ENCODE assay signal across 20 cellular contexts in the genomic region with DNA sequence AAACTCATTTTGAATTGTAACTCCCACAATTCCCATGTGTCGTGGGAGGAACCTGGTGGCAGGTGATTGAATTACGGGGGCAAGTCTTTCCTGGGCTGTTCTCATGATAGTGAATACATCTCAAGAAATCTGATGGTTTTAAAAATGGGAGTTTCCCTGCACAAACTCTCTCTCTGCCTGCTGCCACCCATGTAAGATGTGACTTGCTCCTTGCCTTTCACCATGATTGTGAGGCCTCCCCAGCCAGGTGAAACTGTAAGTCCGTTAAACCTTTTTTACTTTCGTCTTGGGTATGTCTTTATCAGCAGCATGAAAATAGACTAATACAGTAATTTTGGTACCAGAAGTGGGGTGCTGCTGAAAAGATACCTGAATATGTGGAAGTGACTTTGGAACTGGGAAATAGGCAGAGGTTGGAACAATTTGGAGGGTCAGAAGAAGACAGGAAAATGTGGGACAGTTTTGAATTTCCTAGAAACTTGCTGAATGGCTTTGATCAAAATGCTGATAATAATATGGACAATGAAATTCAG. TPM values are rescaled to one million over a fixed set of nuclear protein-coding genes. Genes with fewer than 3 reads are reported as not detected.
DNase-seq lines count a peak whose midpoint lies in the region; ATAC-seq and TF ChIP-seq lines count a peak whose summit lies in the region.
"Had no signal": no experiment of that assay in that cellular context is flagged by ENCODE, and none has a peak within 500 bp of the region (broad histone marks: within the 10 kb centered on the region; RNA-seq: fewer than 3 reads in every experiment).

No MANE protein-coding gene starts in this region.

- H3K79me1 ChIP-seq in H9 (ENCODE audit: insufficient read depth, low read depth, low read length, poor library complexity, severe bottlenecking): no peaks in the 10 kb centered on the region

- H3K4me3 Mint-ChIP-seq in H9: no peak overlapping the region
- H3K4me3 Mint-ChIP-seq in activated T-helper 2 cell treated with anti-CD3 and anti-CD28 coated beads, Interferon-gamma antibody, Interleukin-2, Interleukin-4, amounts not matched to agents 10 μg/mL and 5 μg/mL and 100 μg/mL, durations not matched to agents 14 hours and 24 hours and 36 hours (ENCODE audit: low read depth): no peak overlapping the region
- H3K4me3 Mint-ChIP-seq: B cell; CD4-positive, alpha-beta T cell had no signal

- no peaks in the 10 kb centered on the region for H3K27me3 Mint-ChIP-seq in H9 (ENCODE audit: low read depth)
- H3K27me3 Mint-ChIP-seq in activated T-helper 2 cell treated with anti-CD3 and anti-CD28 coated beads, Interferon-gamma antibody, Interleukin-2, Interleukin-4, amounts not matched to agents 10 μg/mL and 5 μg/mL and 100 μg/mL, durations not matched to agents 14 hours and 24 hours and 36 hours (ENCODE audit: low read depth): no peaks in the 10 kb centered on the region
- H3K27me3 Mint-ChIP-seq: B cell; CD4-positive, alpha-beta T cell had no signal

- no peak overlapping the region for H3K14ac ChIP-seq in H9 (ENCODE audit: insufficient read depth, low read length)

- WGBS in H9 (ENCODE audit: extremely low coverage, insufficient read length, low lambda C conversion rate): no CpG with 5 or more reads among the region's 4 CpGs

- no peak overlapping the region for H2BK120ac ChIP-seq in H9 (ENCODE audit: low read depth, low read length, poor library complexity, severe bottlenecking)

- no peak overlapping the region for H2BK15ac ChIP-seq in H9 (ENCODE audit: low read depth, low read length)

- peaks cover 33 to 38% of the 10 kb centered on the region in 2 experiments for H3K9me3 Mint-ChIP-seq in H9
- peaks cover 13% of the 10 kb centered on the region for H3K9me3 Mint-ChIP-seq in activated T-helper 2 cell treated with anti-CD3 and anti-CD28 coated beads, Interferon-gamma antibody, Interleukin-2, Interleukin-4, amounts not matched to agents 10 μg/mL and 5 μg/mL and 100 μg/mL, durations not matched to agents 14 hours and 24 hours and 36 hours

- peaks cover 44 to 53% (median 49%) of the 10 kb centered on the region in 3 experiments for H3K36me3 Mint-ChIP-seq in H9 (ENCODE audit: insufficient read depth in 1 of 3, low read depth in 3 of 3)
- peaks cover 71% of the 10 kb centered on the region for H3K36me3 Mint-ChIP-seq in activated T-helper 2 cell treated with anti-CD3 and anti-CD28 coated beads, Interferon-gamma antibody, Interleukin-2, Interleukin-4, amounts not matched to agents 10 μg/mL and 5 μg/mL and 100 μg/mL, durations not matched to agents 14 hours and 24 hours and 36 hours (ENCODE audit: low read depth)

- no peak overlapping the region for H2BK5ac ChIP-seq in H9 (ENCODE audit: insufficient read length, low read length)

- H4K20me1 ChIP-seq in H9 (ENCODE audit: control insufficient read depth, insufficient read depth, insufficient read length): no peaks in the 10 kb centered on the region

- no peak overlapping the region for H3K23ac ChIP-seq in H9 (ENCODE audit: insufficient read length, low read depth, low read length)

- no peaks in the 10 kb centered on the region for H3K79me2 ChIP-seq in H9 (ENCODE audit: insufficient read depth, low read length)

- H2AK5ac ChIP-seq in H9 (ENCODE audit: insufficient read length, low read length): no peak overlapping the region

- H2BK20ac ChIP-seq in H9 (ENCODE audit: low read depth, low read length, poor library complexity, severe bottlenecking): no peak overlapping the region

- no peak overlapping the region for H3K27ac Mint-ChIP-seq in H9
- H3K27ac Mint-ChIP-seq in activated T-helper 2 cell treated with anti-CD3 and anti-CD28 coated beads, Interferon-gamma antibody, Interleukin-2, Interleukin-4, amounts not matched to agents 10 μg/mL and 5 μg/mL and 100 μg/mL, durations not matched to agents 14 hours and 24 hours and 36 hours: peak overlapping the region; percentile 31
- H3K27ac Mint-ChIP-seq: B cell had no signal

- H3K4me1 Mint-ChIP-seq in H9: peaks cover 12 to 19% of the 10 kb centered on the region in 2 experiments
- peaks cover 11% of the 10 kb centered on the region for H3K4me1 Mint-ChIP-seq in activated T-helper 2 cell treated with anti-CD3 and anti-CD28 coated beads, Interferon-gamma antibody, Interleukin-2, Interleukin-4, amounts not matched to agents 10 μg/mL and 5 μg/mL and 100 μg/mL, durations not matched to agents 14 hours and 24 hours and 36 hours (ENCODE audit: low read depth)

- H3K4ac ChIP-seq in H9 (ENCODE audit: low read depth, low read length): no peak overlapping the region

- no peak overlapping the region for H3K56ac ChIP-seq in H9 (ENCODE audit: insufficient read length, low read depth, low read length)

- no peak overlapping the region for H3K18ac ChIP-seq in H9 (ENCODE audit: insufficient read length, low read depth, low read length)

- H3K23me2 ChIP-seq in H9 (ENCODE audit: insufficient read length, low read depth, low read length, poor library complexity, severe bottlenecking): no peaks in the 10 kb centered on the region

- intact Hi-C loops in activated T-helper 2 cell treated with anti-CD3 and anti-CD28 coated beads, Interferon-gamma antibody, Interleukin-2, Interleukin-4, amounts not matched to agents 10 μg/mL and 5 μg/mL and 100 μg/mL, durations not matched to agents 14 hours and 24 hours and 36 hours (cut with micrococcal nuclease): no loop called here

- H4K5ac ChIP-seq in H9 (ENCODE audit: insufficient read length, low read depth, low read length): no peak overlapping the region

- ATAC-seq in foreskin keratinocyte (no peak), HG02884 (IDR thresholded peaks at IDR 0.05; ENCODE audit: unreplicated experiment) (no peak)

- no peaks in the 10 kb centered on the region for H3K9me3 ChIP-seq in H9 (ENCODE audit: control insufficient read depth, low read depth, low read length)

- no peak overlapping the region for H2AFZ ChIP-seq in H9 (ENCODE audit: low read length)

- DNase-seq in DMS53 (lab: John Stamatoyannopoulos, UW) (peak; percentile 15), DMS53 treated with DMSO at 0.1 percent for 48 hours (lab: John Stamatoyannopoulos, UW; ENCODE audit: unreplicated experiment) (no peak), H9 (no peak), foreskin keratinocyte (no peak), NCI-H1694 (lab: John Stamatoyannopoulos, UW) (no peak)
- DNase-seq in activated T-helper 2 cell treated with anti-CD3 and anti-CD28 coated beads, Interferon-gamma antibody, Interleukin-2, Interleukin-4, amounts not matched to agents 10 μg/mL and 5 μg/mL and 100 μg/mL, durations not matched to agents 14 hours and 24 hours and 36 hours (ENCODE audit: low spot score): no peak
- no peak for DNase-seq in central memory CD4-positive, alpha-beta T cell
- DNase-seq: 8988T; CD4-positive, alpha-beta T cell; GDM1; HCEC 1CT; Karpas-422; NCI-H1436; NCI-H2029 treated with DMSO at 0.1 percent for 48 hours; NK-92 treated with Interleukin-12 subunit alpha and Interleukin-12 subunit beta, amount 100 ng/mL, for 24 hours; OCI-M1; SHP77 had no signal

- H4K91ac ChIP-seq in H9 (ENCODE audit: insufficient read length, low read depth, low read length): no peak overlapping the region

- H3K27ac ChIP-seq in H9 (ENCODE audit: insufficient read length, low read depth, low read length) (no peak overlapping the region), foreskin keratinocyte (no peak overlapping the region)
- H3K27ac ChIP-seq: SK-N-MC had no signal

- no peak overlapping the region for H3K9ac ChIP-seq in H9 (ENCODE audit: extremely low read depth, insufficient read length, low read length)

- H3K4me1 ChIP-seq in H9 (ENCODE audit: insufficient read depth, low read length) (no peaks in the 10 kb centered on the region), foreskin keratinocyte (no peaks in the 10 kb centered on the region)

- no peak overlapping the region for H3T11ph ChIP-seq in H9 (ENCODE audit: low read length)

- H3K27me3 ChIP-seq in H9 (ENCODE audit: insufficient read depth, low read length) (no peaks in the 10 kb centered on the region), foreskin keratinocyte (no peaks in the 10 kb centered on the region)

- TF ChIP-seq CTCF in H9 (conservative IDR thresholded peaks at IDR 0.05) (peak; percentile 23; the same call in 1 of the 3 replicates), foreskin keratinocyte (conservative IDR thresholded peaks at IDR 0.05) (peak; percentile 8)

- H3K4me2 ChIP-seq in H9 (ENCODE audit: insufficient read depth, insufficient read length, low read length): no peak overlapping the region

- no peak overlapping the region for H2BK12ac ChIP-seq in H9 (ENCODE audit: insufficient read length, low read depth, low read length)

- H4K8ac ChIP-seq in H9 (replicated peaks; ENCODE audit: insufficient read length, low read depth, low read length): no peak overlapping the region

RNA-seq across cellular contexts. Expression of a gene that starts 41.4 kb away (rescaled TPM):
- 53.1 and 59.6 TPM in 2 replicates for total RNA-seq in H9 (2021)
- 44.1 and 45.7 TPM in 2 replicates for total RNA-seq in activated T-helper 2 cell treated with anti-CD3 and anti-CD28 coated beads, Interferon-gamma antibody, Interleukin-2, Interleukin-4, amounts not matched to agents 10 μg/mL and 5 μg/mL and 100 μg/mL, durations not matched to agents 14 hours and 24 hours and 36 hours
- total RNA-seq in foreskin keratinocyte: 66.2 and 71.5 TPM in 2 replicates
- 39.0 and 40.9 TPM in 2 replicates for polyA plus RNA-seq in foreskin keratinocyte
